ENCODE assay signal across 9 cellular contexts in genomic region chr1:169109561-169110134, GRCh38. TPM values are rescaled to one million over a fixed set of nuclear protein-coding genes. Genes with fewer than 3 reads are reported as not detected.
A peak's percentile ranks its signal among the peaks of the same experiment; 100 is the strongest.
DNase-seq lines count a peak whose midpoint lies in the region; ATAC-seq lines count a peak whose summit lies in the region.
"Had no signal": no experiment of that assay in that cellular context is flagged by ENCODE, and none has a peak within 500 bp of the region (broad histone marks: within the 10 kb centered on the region; RNA-seq: fewer than 3 reads in every experiment).

No MANE protein-coding gene starts in this region.

- peaks cover 30% of the 10 kb centered on the region for H3K4me1 ChIP-seq in rectal smooth muscle tissue (ENCODE audit: control insufficient read depth, insufficient read depth, low read length)

- no peak overlapping the region for H3K27ac Mint-ChIP-seq in activated naive CD4-positive, alpha-beta T cell treated with anti-CD3 and anti-CD28 coated beads, Interleukin-2, amount 10 ng/mL, durations not matched to agents 7 days and 5 days

- H3K36me3 ChIP-seq in rectal smooth muscle tissue (ENCODE audit: control insufficient read depth, insufficient read depth, low read length) = peaks cover 11% of the 10 kb centered on the region

- peaks cover 32% of the 10 kb centered on the region for H3K4me1 Mint-ChIP-seq in activated naive CD4-positive, alpha-beta T cell treated with anti-CD3 and anti-CD28 coated beads, Interleukin-2, amount 10 ng/mL, durations not matched to agents 7 days and 5 days

- peak; percentile 36 for ATAC-seq in left ventricle myocardium superior
- no peak for ATAC-seq in GM19463 (IDR thresholded peaks at IDR 0.05; ENCODE audit: unreplicated experiment)
- no peak for ATAC-seq in GM21390 (IDR thresholded peaks at IDR 0.05; ENCODE audit: unreplicated experiment)

- DNase-seq in DMS79 (lab: John Stamatoyannopoulos, UW) (peak; percentile 32), NCI-H1436 (lab: John Stamatoyannopoulos, UW) (peak; percentile 71), amniotic stem cell (lab: John Stamatoyannopoulos, UW) (peak; percentile 76), left ventricle myocardium superior (no peak)
- DNase-seq in activated naive CD4-positive, alpha-beta T cell treated with anti-CD3 and anti-CD28 coated beads, Interleukin-2, amount 10 ng/mL, durations not matched to agents 7 days and 5 days = no peak

- H3K27me3 Mint-ChIP-seq in activated naive CD4-positive, alpha-beta T cell treated with anti-CD3 and anti-CD28 coated beads, Interleukin-2, amount 10 ng/mL, durations not matched to agents 7 days and 5 days = peaks cover 28% of the 10 kb centered on the region

- H3K9me3 Mint-ChIP-seq in activated naive CD4-positive, alpha-beta T cell treated with anti-CD3 and anti-CD28 coated beads, Interleukin-2, amount 10 ng/mL, durations not matched to agents 7 days and 5 days = no peaks in the 10 kb centered on the region

- intact Hi-C loops in left ventricle myocardium superior (cut with micrococcal nuclease) = loop anchor here (10.0 kb wide), 1 partner anchor 505 kb away; no protein-coding TSS in a partner anchor

- peak overlapping the region; percentile 94 for H3K27ac ChIP-seq in rectal smooth muscle tissue (ENCODE audit: low read depth, low read length)
- H3K27ac ChIP-seq: SK-N-MC had no signal

- CTCF ChIA-PET in activated naive CD4-positive, alpha-beta T cell treated with anti-CD3 and anti-CD28 coated beads, Interleukin-2, amount 10 ng/mL, durations not matched to agents 7 days and 5 days (lab: Charles Lee) = interaction anchor here (0.7 to 3.4 kb wide), 3 partner anchors 16 to 506 kb away, joined by 3 to 9 read pairs (median 8); no protein-coding TSS in a partner anchor

- no peak overlapping the region for H3K4me3 Mint-ChIP-seq in activated naive CD4-positive, alpha-beta T cell treated with anti-CD3 and anti-CD28 coated beads, Interleukin-2, amount 10 ng/mL, durations not matched to agents 7 days and 5 days

- peak overlapping the region; percentile 96 for H3K4me3 ChIP-seq in rectal smooth muscle tissue (ENCODE audit: low read length)
- H3K4me3 ChIP-seq: SK-N-MC had no signal

- H3K9ac ChIP-seq in rectal smooth muscle tissue (ENCODE audit: low read length) = peak overlapping the region; percentile 96

- no peaks in the 10 kb centered on the region for H3K27me3 ChIP-seq in rectal smooth muscle tissue (ENCODE audit: control insufficient read depth, insufficient read depth, low read length)

- peaks cover 4% of the 10 kb centered on the region for H3K36me3 Mint-ChIP-seq in activated naive CD4-positive, alpha-beta T cell treated with anti-CD3 and anti-CD28 coated beads, Interleukin-2, amount 10 ng/mL, durations not matched to agents 7 days and 5 days

RNA-seq across cellular contexts. Expression of gene ATP1B1, which starts 3.2 kb away (rescaled TPM):
- 298 TPM for total RNA-seq in left ventricle myocardium superior

Comparison
In these comparisons a context has a peak if more than half of its experiments do, and no peak if none do; other contexts are left out.
1. DNase-seq: peak in DMS79 (single experiment), NCI-H1436 (single experiment) and amniotic stem cell (single experiment); none in left ventricle myocardium superior (single experiment) and activated naive CD4-positive, alpha-beta T cell treated with anti-CD3 and anti-CD28 coated beads, Interleukin-2, amount 10 ng/mL, durations not matched to agents 7 days and 5 days (single experiment).